Comparison of ENCODE assay signal across 15 cellular contexts in the genomic region with DNA sequence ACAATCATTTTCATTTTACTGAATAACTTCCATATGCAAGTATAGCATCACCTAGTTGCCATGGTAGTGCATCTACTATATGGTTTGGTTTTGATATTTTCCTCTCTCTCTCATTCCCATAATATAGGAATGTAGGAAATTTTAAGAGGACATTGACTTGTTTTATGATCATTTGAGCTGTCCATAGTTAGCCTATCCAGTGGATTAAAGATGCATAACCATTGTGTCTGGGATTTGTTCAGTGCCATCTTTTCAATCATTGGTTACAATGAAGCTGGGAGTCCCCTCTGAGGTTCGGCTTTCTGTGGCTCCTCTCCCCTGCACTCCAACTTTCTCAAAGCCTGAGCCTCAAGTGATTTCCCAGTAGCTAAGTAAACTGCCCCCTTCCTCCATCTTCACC.
DNase-seq lines count a peak whose midpoint lies in the region; ATAC-seq and TF ChIP-seq lines count a peak whose summit lies in the region.
"Had no signal": no experiment of that assay in that cellular context is flagged by ENCODE, and none has a peak within 500 bp of the region (broad histone marks: within the 10 kb centered on the region; RNA-seq: fewer than 3 reads in every experiment).

No MANE protein-coding gene starts in this region.

- intact Hi-C loops in CD4-positive, alpha-beta T cell (cut with DNase I, micrococcal nuclease) = no loop called here
- intact Hi-C loops in activated T-helper 2 cell treated with anti-CD3 and anti-CD28 coated beads, Interferon-gamma antibody, Interleukin-2, Interleukin-4, amounts not matched to agents 10 μg/mL and 5 μg/mL and 100 μg/mL, durations not matched to agents 14 hours and 24 hours and 36 hours (cut with micrococcal nuclease) = no loop called here

- no peaks in the 10 kb centered on the region for H4K20me1 ChIP-seq in osteoblast (ENCODE audit: insufficient read depth, low read length)

- no peak overlapping the region for H3K4me2 ChIP-seq in osteoblast (ENCODE audit: insufficient read depth, low read length)

- peaks cover 35% of the 10 kb centered on the region for H3K4me1 ChIP-seq in osteoblast (ENCODE audit: insufficient read depth, low read length)

- H3K4me3 Mint-ChIP-seq in CD4-positive, alpha-beta T cell = peak overlapping the region; percentile 86
- H3K4me3 Mint-ChIP-seq in activated T-helper 2 cell treated with anti-CD3 and anti-CD28 coated beads, Interferon-gamma antibody, Interleukin-2, Interleukin-4, amounts not matched to agents 10 μg/mL and 5 μg/mL and 100 μg/mL, durations not matched to agents 14 hours and 24 hours and 36 hours (ENCODE audit: low read depth) = peak overlapping the region; percentile 88

- peaks cover 29% of the 10 kb centered on the region for H3K36me3 Mint-ChIP-seq in CD4-positive, alpha-beta T cell (ENCODE audit: low read depth)
- H3K36me3 Mint-ChIP-seq in activated T-helper 2 cell treated with anti-CD3 and anti-CD28 coated beads, Interferon-gamma antibody, Interleukin-2, Interleukin-4, amounts not matched to agents 10 μg/mL and 5 μg/mL and 100 μg/mL, durations not matched to agents 14 hours and 24 hours and 36 hours (ENCODE audit: low read depth) = peaks cover 26% of the 10 kb centered on the region
- H3K36me3 Mint-ChIP-seq: CD4-positive, CD25-positive, alpha-beta regulatory T cell had no signal

- H3K36me3 ChIP-seq in osteoblast (ENCODE audit: insufficient read depth, low read length) = no peaks in the 10 kb centered on the region
- H3K36me3 ChIP-seq: vagina had no signal

- no peak for ATAC-seq in CD4-positive, alpha-beta T cell (ENCODE audit: poor library complexity)
- no peak for ATAC-seq in GM19023 (IDR thresholded peaks at IDR 0.05; ENCODE audit: unreplicated experiment)
- ATAC-seq: K562 had no signal

- CTCF ChIA-PET in CD4-positive, alpha-beta T cell (lab: Charles Lee) = interaction anchor here (0.9 to 1.9 kb wide), 8 partner anchors 34 to 155 kb away, joined by 3 to 8 read pairs (median 4); no protein-coding TSS in a partner anchor

- POLR2A ChIA-PET in CD4-positive, alpha-beta T cell (lab: Charles Lee) = interaction anchor here (2.3 to 2.7 kb wide), 2 partner anchors 83 to 86 kb away, joined by 13 to 40 read pairs; no protein-coding TSS in a partner anchor

- no peak for TF ChIP-seq CTCF in CD4-positive, alpha-beta T cell (IDR thresholded peaks at IDR 0.05)
- no peak for TF ChIP-seq CTCF in GM13977 (IDR thresholded peaks at IDR 0.05; ENCODE audit: extremely low read depth, insufficient read depth, missing control alignments)
- no peak for TF ChIP-seq CTCF in osteoblast (IDR thresholded peaks at IDR 0.05; ENCODE audit: extremely low read depth, low read depth, low read length)

- H3K4me3 ChIP-seq in osteoblast (ENCODE audit: insufficient read depth, low read length) = no peak overlapping the region
- H3K4me3 ChIP-seq: K562, vagina had no signal

- no peak for DNase-seq in CD4-positive, alpha-beta T cell
- DNase-seq in GM13977 (ENCODE audit: low spot score) (peak; percentile 8), osteoblast (ENCODE audit: insufficient read length, low spot score, missing footprints) (peak; percentile 45), G401 (ENCODE audit: low spot score) (no peak), dermis blood vessel endothelial cell (no peak)
- no peak for DNase-seq in activated T-helper 2 cell treated with anti-CD3 and anti-CD28 coated beads, Interferon-gamma antibody, Interleukin-2, Interleukin-4, amounts not matched to agents 10 μg/mL and 5 μg/mL and 100 μg/mL, durations not matched to agents 14 hours and 24 hours and 36 hours (ENCODE audit: low spot score)
- DNase-seq: CD4-positive, CD25-positive, alpha-beta regulatory T cell; foreskin fibroblast; NCI-H1417 treated with DMSO at 0.1 percent for 48 hours; NK-92 treated with Interleukin-12 subunit alpha and Interleukin-12 subunit beta, amount 100 ng/mL, for 24 hours; SHP77 treated with DMSO at 0.1 percent for 48 hours; stimulated activated CD4-positive, alpha-beta T cell treated with anti-CD3 and anti-CD28 coated beads, Interleukin-4, amount 100 ng/mL, for 24 hours had no signal

- peaks cover 50% of the 10 kb centered on the region for H3K4me1 Mint-ChIP-seq in CD4-positive, alpha-beta T cell (ENCODE audit: low read depth)
- H3K4me1 Mint-ChIP-seq in activated T-helper 2 cell treated with anti-CD3 and anti-CD28 coated beads, Interferon-gamma antibody, Interleukin-2, Interleukin-4, amounts not matched to agents 10 μg/mL and 5 μg/mL and 100 μg/mL, durations not matched to agents 14 hours and 24 hours and 36 hours (ENCODE audit: low read depth) = peaks cover 35% of the 10 kb centered on the region

- H3K27me3 ChIP-seq in CD4-positive, alpha-beta T cell (ENCODE audit: control insufficient read depth, insufficient read depth, low read length) = no peaks in the 10 kb centered on the region
- H3K27me3 ChIP-seq in osteoblast (ENCODE audit: insufficient read depth, low read length) = no peaks in the 10 kb centered on the region
- H3K27me3 ChIP-seq: vagina had no signal

- H3K27ac ChIP-seq in CD4-positive, alpha-beta T cell (ENCODE audit: low read depth, low read length) = no peak overlapping the region
- no peak overlapping the region for H3K27ac ChIP-seq in osteoblast (ENCODE audit: low read depth, low read length)
- H3K27ac ChIP-seq: vagina had no signal

- peak overlapping the region; percentile 96 for H3K27ac Mint-ChIP-seq in CD4-positive, alpha-beta T cell
- peak overlapping the region; percentile 87 for H3K27ac Mint-ChIP-seq in activated T-helper 2 cell treated with anti-CD3 and anti-CD28 coated beads, Interferon-gamma antibody, Interleukin-2, Interleukin-4, amounts not matched to agents 10 μg/mL and 5 μg/mL and 100 μg/mL, durations not matched to agents 14 hours and 24 hours and 36 hours

- no peaks in the 10 kb centered on the region for H3K9me3 ChIP-seq in CD4-positive, alpha-beta T cell (ENCODE audit: control insufficient read depth, low read length)
- H3K9me3 ChIP-seq in osteoblast (ENCODE audit: low read depth, low read length) = no peaks in the 10 kb centered on the region
- H3K9me3 ChIP-seq: vagina had no signal

- no peaks in the 10 kb centered on the region for H3K9me3 Mint-ChIP-seq in CD4-positive, alpha-beta T cell
- H3K9me3 Mint-ChIP-seq in activated T-helper 2 cell treated with anti-CD3 and anti-CD28 coated beads, Interferon-gamma antibody, Interleukin-2, Interleukin-4, amounts not matched to agents 10 μg/mL and 5 μg/mL and 100 μg/mL, durations not matched to agents 14 hours and 24 hours and 36 hours = no peaks in the 10 kb centered on the region
- H3K9me3 Mint-ChIP-seq: CD4-positive, CD25-positive, alpha-beta regulatory T cell had no signal

- no peaks in the 10 kb centered on the region for H3K27me3 Mint-ChIP-seq in CD4-positive, alpha-beta T cell
- no peaks in the 10 kb centered on the region for H3K27me3 Mint-ChIP-seq in activated T-helper 2 cell treated with anti-CD3 and anti-CD28 coated beads, Interferon-gamma antibody, Interleukin-2, Interleukin-4, amounts not matched to agents 10 μg/mL and 5 μg/mL and 100 μg/mL, durations not matched to agents 14 hours and 24 hours and 36 hours (ENCODE audit: low read depth)

- peaks cover 25% of the 10 kb centered on the region for H3K79me2 ChIP-seq in osteoblast (ENCODE audit: insufficient read depth, low read length)

- no peak overlapping the region for H2AFZ ChIP-seq in osteoblast (ENCODE audit: low read length)

- in situ Hi-C loops in GM13977 (cut with MboI; ENCODE audit: low pct_unique_long_range_greater_than_20kb, low sequenced_read_pairs, unreplicated experiment) = no loop called here
- in situ Hi-C loops in G401 (cut with HindIII; ENCODE audit: low sequenced_read_pairs) = no loop called here

Comparison
In these comparisons a context has a peak if more than half of its experiments do, and no peak if none do; other contexts are left out.
1. DNase-seq: peak in GM13977 (single experiment) and osteoblast (single experiment); none in CD4-positive, alpha-beta T cell (0 of 10), activated T-helper 2 cell treated with anti-CD3 and anti-CD28 coated beads, Interferon-gamma antibody, Interleukin-2, Interleukin-4, amounts not matched to agents 10 μg/mL and 5 μg/mL and 100 μg/mL, durations not matched to agents 14 hours and 24 hours and 36 hours (single experiment), G401 (single experiment) and dermis blood vessel endothelial cell (single experiment).